In the genomic region with DNA sequence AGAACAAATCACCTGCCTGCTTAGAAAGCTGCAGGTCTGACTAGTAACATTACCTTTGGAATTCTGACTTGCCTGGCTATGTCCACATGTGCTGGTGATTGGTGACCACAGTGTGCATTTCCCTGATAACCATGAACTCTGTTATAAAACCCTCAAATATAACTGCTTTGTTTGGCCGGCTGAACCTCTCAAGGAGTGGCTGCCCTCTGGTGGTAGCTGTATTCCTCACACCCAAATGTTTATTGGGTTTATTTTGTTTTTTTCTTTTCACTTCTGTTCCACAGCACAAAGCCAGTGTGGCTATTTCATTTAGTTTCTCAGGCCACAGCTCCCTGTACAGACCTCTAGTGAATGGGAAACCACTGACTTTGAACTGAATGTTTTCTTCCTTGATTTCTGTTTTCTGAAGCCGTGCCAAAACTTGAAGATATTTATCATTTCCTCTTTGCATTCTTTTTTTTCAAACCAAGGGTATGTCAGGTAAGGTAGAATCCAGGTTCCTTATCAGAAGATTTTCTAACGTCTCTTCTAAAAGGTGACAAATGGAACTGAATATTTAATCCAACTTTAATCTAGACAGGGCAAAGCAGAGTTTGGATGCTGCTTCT, we compare ENCODE assay signal across 8 cellular contexts.
DNase-seq lines count a peak whose midpoint lies in the region; ATAC-seq and TF ChIP-seq lines count a peak whose summit lies in the region.

No MANE protein-coding gene starts in this region.

- POLR2A ChIA-PET in GM10248 (lab: Yijun Ruan, JAX): no interaction called here

- in situ Hi-C loops in astrocyte of the spinal cord (cut with HindIII; ENCODE audit: low sequenced_read_pairs): no loop called here

- peak; percentile 84 for ATAC-seq in GM21619 (IDR thresholded peaks at IDR 0.05; ENCODE audit: unreplicated experiment)

- peak; percentile 34 for DNase-seq in GM10248 (ENCODE audit: extremely low spot score)
- DNase-seq in HuH-7.5 (ENCODE audit: low spot score): peak; percentile 4
- peak; percentile 24 for DNase-seq in NOMO-1 treated with dmso at 0.1 percent for 144 hours (lab: John Stamatoyannopoulos, UW; ENCODE audit: unreplicated experiment)
- DNase-seq in astrocyte of the spinal cord (ENCODE audit: low read depth, low spot score): peak; percentile 53
- DNase-seq in inferior parietal cortex (ENCODE audit: extremely low spot score): peak; percentile 75
- DNase-seq in stimulated activated CD4-positive, alpha-beta T cell treated with anti-CD3 and anti-CD28 coated beads, Interleukin-4, amount 100 ng/mL, for 1 hour: peak; percentile 3
- DNase-seq in ureter (ENCODE audit: low spot score): no peak

- CTCF ChIA-PET in GM10248 (lab: Yijun Ruan, JAX): interaction anchor here (0.6 to 4.3 kb wide), 22 partner anchors 11 to 1317 kb away, joined by 3 to 30 read pairs (median 6); a partner anchor contains a TSS

- peak; percentile 80 for TF ChIP-seq CTCF in GM10248 (IDR thresholded peaks at IDR 0.05; ENCODE audit: control extremely low read depth, extremely low read depth, low read depth, missing control alignments)
- peak; percentile 76 for TF ChIP-seq CTCF in astrocyte of the spinal cord (IDR thresholded peaks at IDR 0.05; ENCODE audit: low read depth, low read length)

- H3K4me3 ChIP-seq in astrocyte of the spinal cord (ENCODE audit: low read depth, low read length): no peak overlapping the region
